1 cellular context compared by ENCODE assay signal in the genomic region with DNA sequence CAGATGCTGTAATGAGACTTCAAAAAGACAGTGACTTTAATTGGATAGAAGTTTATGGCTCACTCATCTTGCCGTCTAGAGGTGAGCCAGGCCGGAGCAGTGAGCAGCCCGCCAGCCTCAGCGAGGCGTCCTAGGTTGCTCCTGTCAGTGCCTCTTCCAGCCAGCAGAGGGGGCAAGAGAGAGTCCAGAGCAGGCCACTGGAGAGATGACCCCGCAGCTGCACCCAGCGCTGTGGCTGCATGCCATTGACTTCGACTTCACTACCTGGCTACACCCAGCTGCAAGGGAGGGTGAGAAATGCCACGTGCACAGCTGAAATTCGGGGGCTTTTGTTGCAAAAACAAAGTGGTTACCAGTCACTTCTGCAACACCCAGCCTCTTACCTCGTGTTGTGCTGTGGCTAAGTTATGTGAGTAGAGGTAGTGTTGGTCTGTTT.
TF ChIP-seq lines count a peak whose summit lies in the region.

No MANE protein-coding gene starts in this region.

TF ChIP-seq in K562, 482 proteins besides CTCF, POLR2A, EP300 and RAD21 (continued from another document and continues in another):
- TF ChIP-seq, protein P1, sequence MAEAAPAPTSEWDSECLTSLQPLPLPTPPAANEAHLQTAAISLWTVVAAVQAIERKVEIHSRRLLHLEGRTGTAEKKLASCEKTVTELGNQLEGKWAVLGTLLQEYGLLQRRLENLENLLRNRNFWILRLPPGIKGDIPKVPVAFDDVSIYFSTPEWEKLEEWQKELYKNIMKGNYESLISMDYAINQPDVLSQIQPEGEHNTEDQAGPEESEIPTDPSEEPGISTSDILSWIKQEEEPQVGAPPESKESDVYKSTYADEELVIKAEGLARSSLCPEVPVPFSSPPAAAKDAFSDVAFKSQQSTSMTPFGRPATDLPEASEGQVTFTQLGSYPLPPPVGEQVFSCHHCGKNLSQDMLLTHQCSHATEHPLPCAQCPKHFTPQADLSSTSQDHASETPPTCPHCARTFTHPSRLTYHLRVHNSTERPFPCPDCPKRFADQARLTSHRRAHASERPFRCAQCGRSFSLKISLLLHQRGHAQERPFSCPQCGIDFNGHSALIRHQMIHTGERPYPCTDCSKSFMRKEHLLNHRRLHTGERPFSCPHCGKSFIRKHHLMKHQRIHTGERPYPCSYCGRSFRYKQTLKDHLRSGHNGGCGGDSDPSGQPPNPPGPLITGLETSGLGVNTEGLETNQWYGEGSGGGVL (CRISPR knock-in tag; IDR thresholded peaks at IDR 0.05) = no peak
- TF ChIP-seq, protein P2, sequence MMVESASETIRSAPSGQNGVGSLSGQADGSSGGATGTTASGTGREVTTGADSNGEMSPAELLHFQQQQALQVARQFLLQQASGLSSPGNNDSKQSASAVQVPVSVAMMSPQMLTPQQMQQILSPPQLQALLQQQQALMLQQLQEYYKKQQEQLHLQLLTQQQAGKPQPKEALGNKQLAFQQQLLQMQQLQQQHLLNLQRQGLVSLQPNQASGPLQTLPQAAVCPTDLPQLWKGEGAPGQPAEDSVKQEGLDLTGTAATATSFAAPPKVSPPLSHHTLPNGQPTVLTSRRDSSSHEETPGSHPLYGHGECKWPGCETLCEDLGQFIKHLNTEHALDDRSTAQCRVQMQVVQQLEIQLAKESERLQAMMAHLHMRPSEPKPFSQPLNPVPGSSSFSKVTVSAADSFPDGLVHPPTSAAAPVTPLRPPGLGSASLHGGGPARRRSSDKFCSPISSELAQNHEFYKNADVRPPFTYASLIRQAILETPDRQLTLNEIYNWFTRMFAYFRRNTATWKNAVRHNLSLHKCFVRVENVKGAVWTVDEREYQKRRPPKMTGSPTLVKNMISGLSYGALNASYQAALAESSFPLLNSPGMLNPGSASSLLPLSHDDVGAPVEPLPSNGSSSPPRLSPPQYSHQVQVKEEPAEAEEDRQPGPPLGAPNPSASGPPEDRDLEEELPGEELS (CRISPR knock-in tag; IDR thresholded peaks at IDR 0.05; ENCODE audit: borderline replicate concordance) = no peak
- TF ChIP-seq MCM3 (IDR thresholded peaks at IDR 0.05) (no peak), MCM7 (IDR thresholded peaks at IDR 0.05) (no peak), POU5F1 (IDR thresholded peaks at IDR 0.05; ENCODE audit: borderline replicate concordance, low read depth, low read length, partially characterized antibody) (no peak), SP1 (CRISPR knock-in tag; IDR thresholded peaks at IDR 0.05) (no peak), KHSRP (IDR thresholded peaks at IDR 0.05) (no peak), ZFP36 (IDR thresholded peaks at IDR 0.05; ENCODE audit: low read depth, low read length, partially characterized antibody) (peak; percentile 30), BCOR (IDR thresholded peaks at IDR 0.05) (no peak), ZNF197 (CRISPR knock-in tag; IDR thresholded peaks at IDR 0.05; ENCODE audit: low read depth) (no peak), NCOR1 (IDR thresholded peaks at IDR 0.05) (no peak), ZKSCAN3 (CRISPR knock-in tag; IDR thresholded peaks at IDR 0.05) (no peak), ZNF830 (CRISPR knock-in tag; IDR thresholded peaks at IDR 0.05) (no peak), TAF7 (tag; IDR thresholded peaks at IDR 0.05) (no peak), RFX1 (IDR thresholded peaks at IDR 0.05) (no peak), CHD4 (IDR thresholded peaks at IDR 0.05; ENCODE audit: insufficient read depth, insufficient replicate concordance, low read depth, low read length, poor library complexity, severe bottlenecking) (no peak), SLC30A9 (CRISPR knock-in tag; IDR thresholded peaks at IDR 0.05) (no peak)
- TF ChIP-seq, protein P3, sequence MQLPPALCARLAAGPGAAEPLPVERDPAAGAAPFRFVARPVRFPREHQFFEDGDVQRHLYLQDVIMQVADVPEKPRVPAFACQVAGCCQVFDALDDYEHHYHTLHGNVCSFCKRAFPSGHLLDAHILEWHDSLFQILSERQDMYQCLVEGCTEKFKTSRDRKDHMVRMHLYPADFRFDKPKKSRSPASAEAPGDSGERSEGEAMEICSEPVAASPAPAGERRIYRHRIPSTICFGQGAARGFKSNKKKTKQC (CRISPR knock-in tag; IDR thresholded peaks at IDR 0.05) = no peak
- TF ChIP-seq, protein P4, sequence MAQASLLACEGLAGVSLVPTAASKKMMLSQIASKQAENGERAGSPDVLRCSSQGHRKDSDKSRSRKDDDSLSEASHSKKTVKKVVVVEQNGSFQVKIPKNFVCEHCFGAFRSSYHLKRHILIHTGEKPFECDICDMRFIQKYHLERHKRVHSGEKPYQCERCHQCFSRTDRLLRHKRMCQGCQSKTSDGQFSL (CRISPR knock-in tag; IDR thresholded peaks at IDR 0.05) = peak; percentile 51; the same call in 1 of the 2 replicates
- TF ChIP-seq, protein P4 (tag; IDR thresholded peaks at IDR 0.05) = no peak
- TF ChIP-seq, protein P5, sequence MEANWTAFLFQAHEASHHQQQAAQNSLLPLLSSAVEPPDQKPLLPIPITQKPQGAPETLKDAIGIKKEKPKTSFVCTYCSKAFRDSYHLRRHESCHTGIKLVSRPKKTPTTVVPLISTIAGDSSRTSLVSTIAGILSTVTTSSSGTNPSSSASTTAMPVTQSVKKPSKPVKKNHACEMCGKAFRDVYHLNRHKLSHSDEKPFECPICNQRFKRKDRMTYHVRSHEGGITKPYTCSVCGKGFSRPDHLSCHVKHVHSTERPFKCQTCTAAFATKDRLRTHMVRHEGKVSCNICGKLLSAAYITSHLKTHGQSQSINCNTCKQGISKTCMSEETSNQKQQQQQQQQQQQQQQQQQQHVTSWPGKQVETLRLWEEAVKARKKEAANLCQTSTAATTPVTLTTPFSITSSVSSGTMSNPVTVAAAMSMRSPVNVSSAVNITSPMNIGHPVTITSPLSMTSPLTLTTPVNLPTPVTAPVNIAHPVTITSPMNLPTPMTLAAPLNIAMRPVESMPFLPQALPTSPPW (CRISPR knock-in tag; IDR thresholded peaks at IDR 0.05) = no peak
- TF ChIP-seq, protein P6, sequence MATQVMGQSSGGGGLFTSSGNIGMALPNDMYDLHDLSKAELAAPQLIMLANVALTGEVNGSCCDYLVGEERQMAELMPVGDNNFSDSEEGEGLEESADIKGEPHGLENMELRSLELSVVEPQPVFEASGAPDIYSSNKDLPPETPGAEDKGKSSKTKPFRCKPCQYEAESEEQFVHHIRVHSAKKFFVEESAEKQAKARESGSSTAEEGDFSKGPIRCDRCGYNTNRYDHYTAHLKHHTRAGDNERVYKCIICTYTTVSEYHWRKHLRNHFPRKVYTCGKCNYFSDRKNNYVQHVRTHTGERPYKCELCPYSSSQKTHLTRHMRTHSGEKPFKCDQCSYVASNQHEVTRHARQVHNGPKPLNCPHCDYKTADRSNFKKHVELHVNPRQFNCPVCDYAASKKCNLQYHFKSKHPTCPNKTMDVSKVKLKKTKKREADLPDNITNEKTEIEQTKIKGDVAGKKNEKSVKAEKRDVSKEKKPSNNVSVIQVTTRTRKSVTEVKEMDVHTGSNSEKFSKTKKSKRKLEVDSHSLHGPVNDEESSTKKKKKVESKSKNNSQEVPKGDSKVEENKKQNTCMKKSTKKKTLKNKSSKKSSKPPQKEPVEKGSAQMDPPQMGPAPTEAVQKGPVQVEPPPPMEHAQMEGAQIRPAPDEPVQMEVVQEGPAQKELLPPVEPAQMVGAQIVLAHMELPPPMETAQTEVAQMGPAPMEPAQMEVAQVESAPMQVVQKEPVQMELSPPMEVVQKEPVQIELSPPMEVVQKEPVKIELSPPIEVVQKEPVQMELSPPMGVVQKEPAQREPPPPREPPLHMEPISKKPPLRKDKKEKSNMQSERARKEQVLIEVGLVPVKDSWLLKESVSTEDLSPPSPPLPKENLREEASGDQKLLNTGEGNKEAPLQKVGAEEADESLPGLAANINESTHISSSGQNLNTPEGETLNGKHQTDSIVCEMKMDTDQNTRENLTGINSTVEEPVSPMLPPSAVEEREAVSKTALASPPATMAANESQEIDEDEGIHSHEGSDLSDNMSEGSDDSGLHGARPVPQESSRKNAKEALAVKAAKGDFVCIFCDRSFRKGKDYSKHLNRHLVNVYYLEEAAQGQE (CRISPR knock-in tag; IDR thresholded peaks at IDR 0.05; ENCODE audit: low read depth) = no peak
- TF ChIP-seq, protein P7, sequence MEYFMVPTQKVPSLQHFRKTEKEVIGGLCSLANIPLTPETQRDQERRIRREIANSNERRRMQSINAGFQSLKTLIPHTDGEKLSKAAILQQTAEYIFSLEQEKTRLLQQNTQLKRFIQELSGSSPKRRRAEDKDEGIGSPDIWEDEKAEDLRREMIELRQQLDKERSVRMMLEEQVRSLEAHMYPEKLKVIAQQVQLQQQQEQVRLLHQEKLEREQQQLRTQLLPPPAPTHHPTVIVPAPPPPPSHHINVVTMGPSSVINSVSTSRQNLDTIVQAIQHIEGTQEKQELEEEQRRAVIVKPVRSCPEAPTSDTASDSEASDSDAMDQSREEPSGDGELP (CRISPR knock-in tag; IDR thresholded peaks at IDR 0.05; ENCODE audit: borderline replicate concordance) = peak; percentile 76
- TF ChIP-seq, protein P8, sequence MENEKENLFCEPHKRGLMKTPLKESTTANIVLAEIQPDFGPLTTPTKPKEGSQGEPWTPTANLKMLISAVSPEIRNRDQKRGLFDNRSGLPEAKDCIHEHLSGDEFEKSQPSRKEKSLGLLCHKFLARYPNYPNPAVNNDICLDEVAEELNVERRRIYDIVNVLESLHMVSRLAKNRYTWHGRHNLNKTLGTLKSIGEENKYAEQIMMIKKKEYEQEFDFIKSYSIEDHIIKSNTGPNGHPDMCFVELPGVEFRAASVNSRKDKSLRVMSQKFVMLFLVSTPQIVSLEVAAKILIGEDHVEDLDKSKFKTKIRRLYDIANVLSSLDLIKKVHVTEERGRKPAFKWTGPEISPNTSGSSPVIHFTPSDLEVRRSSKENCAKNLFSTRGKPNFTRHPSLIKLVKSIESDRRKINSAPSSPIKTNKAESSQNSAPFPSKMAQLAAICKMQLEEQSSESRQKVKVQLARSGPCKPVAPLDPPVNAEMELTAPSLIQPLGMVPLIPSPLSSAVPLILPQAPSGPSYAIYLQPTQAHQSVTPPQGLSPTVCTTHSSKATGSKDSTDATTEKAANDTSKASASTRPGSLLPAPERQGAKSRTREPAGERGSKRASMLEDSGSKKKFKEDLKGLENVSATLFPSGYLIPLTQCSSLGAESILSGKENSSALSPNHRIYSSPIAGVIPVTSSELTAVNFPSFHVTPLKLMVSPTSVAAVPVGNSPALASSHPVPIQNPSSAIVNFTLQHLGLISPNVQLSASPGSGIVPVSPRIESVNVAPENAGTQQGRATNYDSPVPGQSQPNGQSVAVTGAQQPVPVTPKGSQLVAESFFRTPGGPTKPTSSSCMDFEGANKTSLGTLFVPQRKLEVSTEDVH (IDR thresholded peaks at IDR 0.05; ENCODE audit: low read depth, partially characterized antibody) = no peak
- TF ChIP-seq, protein P9, sequence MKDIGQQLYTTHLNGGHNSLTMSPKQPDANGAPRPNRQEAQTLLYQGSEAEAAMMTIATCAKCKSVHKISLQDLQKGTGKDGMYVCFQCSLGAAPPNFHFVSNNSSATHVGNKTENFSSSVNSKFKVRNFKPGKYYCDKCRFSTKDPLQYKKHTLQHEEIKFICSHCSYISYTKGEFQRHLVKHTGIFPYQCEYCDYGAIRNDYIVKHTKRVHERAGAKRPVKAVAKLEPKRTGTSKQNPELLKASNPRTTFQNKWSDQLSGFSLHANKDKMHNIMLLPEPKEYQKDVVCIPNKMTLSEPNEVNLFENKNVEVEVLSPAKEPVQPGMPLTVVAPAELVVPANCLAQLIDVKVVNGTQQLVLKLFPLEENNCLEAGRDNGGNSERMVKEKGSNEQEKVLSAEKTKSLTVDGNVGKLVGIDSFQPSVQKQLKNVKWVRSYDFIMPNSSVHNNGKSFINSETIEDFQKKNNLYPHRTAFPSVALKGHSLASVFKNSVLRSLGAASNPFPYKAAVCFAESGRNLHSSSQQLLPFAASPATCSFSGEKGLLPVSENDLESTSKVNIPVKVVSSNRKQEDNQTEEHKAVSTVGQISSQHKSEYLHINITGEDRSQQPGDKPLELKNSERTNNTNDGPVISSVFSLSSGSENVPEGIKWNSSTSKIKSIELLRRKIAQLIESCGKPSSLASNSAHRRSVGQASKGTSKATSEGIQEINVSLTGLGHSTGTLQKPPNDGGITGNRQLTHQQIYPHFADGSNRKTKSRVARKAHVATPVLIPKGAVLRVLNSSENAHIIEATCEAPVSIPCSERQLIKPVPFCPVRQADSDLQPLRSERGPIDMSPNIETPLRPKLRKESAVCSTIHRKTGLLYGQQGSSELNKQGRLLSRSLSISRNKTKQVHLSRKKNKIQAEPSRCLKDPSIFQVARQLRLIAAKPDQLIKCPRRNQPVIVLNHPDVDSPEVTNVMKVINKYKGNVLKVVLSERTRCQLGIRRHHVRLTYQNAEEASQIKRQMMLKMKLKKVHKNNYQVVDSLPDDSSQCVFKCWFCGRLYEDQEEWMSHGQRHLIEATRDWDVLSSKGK (CRISPR knock-in tag; IDR thresholded peaks at IDR 0.05) = no peak
- TF ChIP-seq, protein P10, sequence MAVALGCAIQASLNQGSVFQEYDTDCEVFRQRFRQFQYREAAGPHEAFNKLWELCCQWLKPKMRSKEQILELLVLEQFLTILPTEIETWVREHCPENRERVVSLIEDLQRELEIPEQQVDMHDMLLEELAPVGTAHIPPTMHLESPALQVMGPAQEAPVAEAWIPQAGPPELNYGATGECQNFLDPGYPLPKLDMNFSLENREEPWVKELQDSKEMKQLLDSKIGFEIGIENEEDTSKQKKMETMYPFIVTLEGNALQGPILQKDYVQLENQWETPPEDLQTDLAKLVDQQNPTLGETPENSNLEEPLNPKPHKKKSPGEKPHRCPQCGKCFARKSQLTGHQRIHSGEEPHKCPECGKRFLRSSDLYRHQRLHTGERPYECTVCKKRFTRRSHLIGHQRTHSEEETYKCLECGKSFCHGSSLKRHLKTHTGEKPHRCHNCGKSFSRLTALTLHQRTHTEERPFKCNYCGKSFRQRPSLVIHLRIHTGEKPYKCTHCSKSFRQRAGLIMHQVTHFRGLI (CRISPR knock-in tag; IDR thresholded peaks at IDR 0.05) = no peak
- TF ChIP-seq, protein P11, sequence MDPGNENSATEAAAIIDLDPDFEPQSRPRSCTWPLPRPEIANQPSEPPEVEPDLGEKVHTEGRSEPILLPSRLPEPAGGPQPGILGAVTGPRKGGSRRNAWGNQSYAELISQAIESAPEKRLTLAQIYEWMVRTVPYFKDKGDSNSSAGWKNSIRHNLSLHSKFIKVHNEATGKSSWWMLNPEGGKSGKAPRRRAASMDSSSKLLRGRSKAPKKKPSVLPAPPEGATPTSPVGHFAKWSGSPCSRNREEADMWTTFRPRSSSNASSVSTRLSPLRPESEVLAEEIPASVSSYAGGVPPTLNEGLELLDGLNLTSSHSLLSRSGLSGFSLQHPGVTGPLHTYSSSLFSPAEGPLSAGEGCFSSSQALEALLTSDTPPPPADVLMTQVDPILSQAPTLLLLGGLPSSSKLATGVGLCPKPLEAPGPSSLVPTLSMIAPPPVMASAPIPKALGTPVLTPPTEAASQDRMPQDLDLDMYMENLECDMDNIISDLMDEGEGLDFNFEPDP (CRISPR knock-in tag; IDR thresholded peaks at IDR 0.05) = no peak
